2 cellular contexts compared by ENCODE assay signal in genomic region chr2:241894681-241895426, GRCh38.
TF ChIP-seq lines count a peak whose summit lies in the region.

No MANE protein-coding gene starts in this region.

TF ChIP-seq in WTC11, 78 proteins besides CTCF, POLR2A, EP300 and RAD21 (continues in another document):
- TF ChIP-seq PRDM15 (CRISPR knock-in tag; IDR thresholded peaks at IDR 0.05), result no peak
- TF ChIP-seq ZNF263 (CRISPR knock-in tag; IDR thresholded peaks at IDR 0.05; ENCODE audit: low read depth), result no peak
- no peak for TF ChIP-seq IRF2 (CRISPR knock-in tag; IDR thresholded peaks at IDR 0.05; ENCODE audit: borderline replicate concordance, low read depth)
- TF ChIP-seq GTF2I (CRISPR knock-in tag; conservative IDR thresholded peaks at IDR 0.05), result no peak
- no peak for TF ChIP-seq NR3C1 (CRISPR knock-in tag; conservative IDR thresholded peaks at IDR 0.05; ENCODE audit: low read depth)
- TF ChIP-seq ATF2 (CRISPR knock-in tag; IDR thresholded peaks at IDR 0.05; ENCODE audit: borderline replicate concordance, low read depth), result no peak
- TF ChIP-seq ZNF396 (CRISPR knock-in tag; IDR thresholded peaks at IDR 0.05; ENCODE audit: borderline replicate concordance), result no peak
- no peak for TF ChIP-seq ZNF416 (CRISPR knock-in tag; IDR thresholded peaks at IDR 0.05)
- TF ChIP-seq ZNF281 (CRISPR knock-in tag; IDR thresholded peaks at IDR 0.05), result no peak
- no peak for TF ChIP-seq STAT6 (CRISPR knock-in tag; conservative IDR thresholded peaks at IDR 0.05; ENCODE audit: low read depth)
- no peak for TF ChIP-seq NR2C2 (CRISPR knock-in tag; IDR thresholded peaks at IDR 0.05)
- no peak for TF ChIP-seq GRHL2 (CRISPR knock-in tag; IDR thresholded peaks at IDR 0.05; ENCODE audit: insufficient replicate concordance, severe bottlenecking)
- TF ChIP-seq FOXP1 (CRISPR knock-in tag; IDR thresholded peaks at IDR 0.05; ENCODE audit: borderline replicate concordance), result no peak
- TF ChIP-seq ZNF232 (CRISPR knock-in tag; IDR thresholded peaks at IDR 0.05), result no peak
- no peak for TF ChIP-seq FOXK1 (CRISPR knock-in tag; IDR thresholded peaks at IDR 0.05)

TF ChIP-seq in GM23338, 12 proteins besides CTCF, POLR2A, EP300 and RAD21 (continued from another document):
- no peak for TF ChIP-seq ZNF462 (CRISPR knock-in tag; IDR thresholded peaks at IDR 0.05)
- TF ChIP-seq ETS1 (IDR thresholded peaks at IDR 0.05), result no peak
- no peak for TF ChIP-seq ZNF114 (CRISPR knock-in tag; IDR thresholded peaks at IDR 0.05)
- TF ChIP-seq JUNB (IDR thresholded peaks at IDR 0.05; ENCODE audit: unreplicated experiment), result no peak
- TF ChIP-seq NANOG (IDR thresholded peaks at IDR 0.05; ENCODE audit: borderline replicate concordance), result no peak
- TF ChIP-seq POLR2AphosphoS5 (IDR thresholded peaks at IDR 0.05; ENCODE audit: low read depth), result no peak
- TF ChIP-seq ZNF331 (CRISPR knock-in tag; IDR thresholded peaks at IDR 0.05; ENCODE audit: low read depth), result no peak
- no peak for TF ChIP-seq CREB1 (CRISPR knock-in tag; IDR thresholded peaks at IDR 0.05; ENCODE audit: low read depth)
- no peak for TF ChIP-seq EZH2phosphoT487 (IDR thresholded peaks at IDR 0.05; ENCODE audit: unreplicated experiment)
- no peak for TF ChIP-seq REST (IDR thresholded peaks at IDR 0.05; ENCODE audit: unreplicated experiment)
TF ChIP-seq in GM23338: peak in this region for 0.
